8 cellular contexts compared by ENCODE assay signal in genomic region chr11:28110108-28110838, GRCh38. TPM values are rescaled to one million over a fixed set of nuclear protein-coding genes. Genes with fewer than 3 reads are reported as not detected.
A peak's percentile ranks its signal among the peaks of the same experiment; 100 is the strongest.
DNase-seq lines count a peak whose midpoint lies in the region; ATAC-seq and TF ChIP-seq lines count a peak whose summit lies in the region.

No MANE protein-coding gene starts in this region.

- CTCF ChIA-PET in BJ (lab: Yijun Ruan, JAX), result no interaction called here
- CTCF ChIA-PET in activated CD4-positive, alpha-beta memory T cell treated with anti-CD3 and anti-CD28 coated beads, Interleukin-2, amount 10 ng/mL, durations not matched to agents 7 days and 5 days (lab: Charles Lee), result no interaction called here

- H3K36me3 Mint-ChIP-seq in activated CD4-positive, alpha-beta memory T cell treated with anti-CD3 and anti-CD28 coated beads, Interleukin-2, amount 10 ng/mL, durations not matched to agents 7 days and 5 days (ENCODE audit: low read depth), result peaks cover 32% of the 10 kb centered on the region

- POLR2A ChIA-PET in BJ (lab: Charles Lee), result interaction anchor here (0.6 kb wide), 1 partner anchor 200 kb away, joined by 11 read pairs; no protein-coding TSS in a partner anchor
- POLR2A ChIA-PET in activated CD4-positive, alpha-beta memory T cell treated with anti-CD3 and anti-CD28 coated beads, Interleukin-2, amount 10 ng/mL, durations not matched to agents 7 days and 5 days (lab: Charles Lee), result interaction anchor here (1.7 kb wide), 1 partner anchor 10 kb away, joined by 4 read pairs; no protein-coding TSS in a partner anchor

- H3K27me3 ChIP-seq in BJ (ENCODE audit: control insufficient read depth, insufficient read depth, low read length), result no peaks in the 10 kb centered on the region

- no peak for TF ChIP-seq CTCF in BJ (IDR thresholded peaks at IDR 0.05; ENCODE audit: insufficient read depth, low read depth, low read length)

- DNase-seq in BJ (ENCODE audit: low read depth) (no peak), NCI-H748 (lab: John Stamatoyannopoulos, UW; ENCODE audit: unreplicated experiment) (peak; percentile 83), lung microvascular endothelial cell (ENCODE audit: low read depth in 2 of 2) (peak; percentile 74 to 86)
- DNase-seq in activated CD4-positive, alpha-beta memory T cell treated with anti-CD3 and anti-CD28 coated beads, Interleukin-2, amount 10 ng/mL, durations not matched to agents 7 days and 5 days, result peak; percentile 62
- peak; percentile 31 for DNase-seq in effector CD4-positive, alpha-beta T cell
- peak; percentile 37 to 57 (median 39) for DNase-seq in stimulated activated CD4-positive, alpha-beta T cell treated with anti-CD3 and anti-CD28 coated beads, TNF-alpha, amount 100 ng/mL, for 24 hours (ENCODE audit: low read depth in 3 of 3)

- H3K27me3 Mint-ChIP-seq in activated CD4-positive, alpha-beta memory T cell treated with anti-CD3 and anti-CD28 coated beads, Interleukin-2, amount 10 ng/mL, durations not matched to agents 7 days and 5 days, result no peaks in the 10 kb centered on the region

- no peaks in the 10 kb centered on the region for H3K9me3 Mint-ChIP-seq in activated CD4-positive, alpha-beta memory T cell treated with anti-CD3 and anti-CD28 coated beads, Interleukin-2, amount 10 ng/mL, durations not matched to agents 7 days and 5 days

- peaks cover 51% of the 10 kb centered on the region for H3K4me1 Mint-ChIP-seq in activated CD4-positive, alpha-beta memory T cell treated with anti-CD3 and anti-CD28 coated beads, Interleukin-2, amount 10 ng/mL, durations not matched to agents 7 days and 5 days

- peak overlapping the region; percentile 80 for H3K27ac Mint-ChIP-seq in activated CD4-positive, alpha-beta memory T cell treated with anti-CD3 and anti-CD28 coated beads, Interleukin-2, amount 10 ng/mL, durations not matched to agents 7 days and 5 days

- peak; percentile 34 for ATAC-seq in GM19043 (IDR thresholded peaks at IDR 0.05; ENCODE audit: low read depth, unreplicated experiment)
- ATAC-seq in HG03432 (IDR thresholded peaks at IDR 0.05; ENCODE audit: unreplicated experiment), result peak; percentile 33

- H3K36me3 ChIP-seq in BJ (ENCODE audit: control insufficient read depth, insufficient read depth, low read length), result no peaks in the 10 kb centered on the region

- H3K4me3 ChIP-seq in BJ (ENCODE audit: low read depth, low read length), result peak overlapping the region; percentile 62

- H3K4me3 Mint-ChIP-seq in activated CD4-positive, alpha-beta memory T cell treated with anti-CD3 and anti-CD28 coated beads, Interleukin-2, amount 10 ng/mL, durations not matched to agents 7 days and 5 days, result peak overlapping the region; percentile 98

RNA-seq across cellular contexts. Expression of gene METTL15, which starts 2.1 kb away (rescaled TPM):
- 7.0 and 12.8 TPM in 2 replicates for polyA plus RNA-seq in BJ (2011; rRNA removed)
- polyA minus RNA-seq in BJ (2011; rRNA and poly(A)+ RNA removed), result 20.1 and 22.3 TPM in 2 replicates
- total RNA-seq in activated CD4-positive, alpha-beta memory T cell treated with anti-CD3 and anti-CD28 coated beads, Interleukin-2, amount 10 ng/mL, durations not matched to agents 7 days and 5 days, result 10 to 100 TPM; 12.3 to 12.4 TPM
- total RNA-seq in lung microvascular endothelial cell, result 6.9 and 7.6 TPM in 2 replicates

RNA-seq across cellular contexts. Expression of gene KIF18A, which starts 2.3 kb away (rescaled TPM):
- 5.0 and 11.9 TPM in 2 replicates for polyA plus RNA-seq in BJ (2011; rRNA removed)
- 10.4 and 11.5 TPM in 2 replicates for polyA minus RNA-seq in BJ (2011; rRNA and poly(A)+ RNA removed)
- 10 to 100 TPM; 26.0 to 26.7 TPM for total RNA-seq in activated CD4-positive, alpha-beta memory T cell treated with anti-CD3 and anti-CD28 coated beads, Interleukin-2, amount 10 ng/mL, durations not matched to agents 7 days and 5 days
- 2.0 and 6.8 TPM in 2 replicates for total RNA-seq in lung microvascular endothelial cell
